Comparison of ENCODE assay signal across 21 cellular contexts in genomic region chr3:7874116-7874515, GRCh38.
"Had no signal": no experiment of that assay in that cellular context is flagged by ENCODE, and none has a peak within 500 bp of the region (broad histone marks: within the 10 kb centered on the region; RNA-seq: fewer than 3 reads in every experiment).

No MANE protein-coding gene starts in this region.

- ATAC-seq: esophagus mucosa had no signal

- H3K4me3 ChIP-seq: breast epithelium, dorsolateral prefrontal cortex, lung, ovary, sigmoid colon, spleen, stomach, testis, upper lobe of left lung had no signal

- H3K27ac Mint-ChIP-seq: activated B cell treated with CpG ODN at 0.5 μM for 24 hours; activated CD4-positive, alpha-beta T cell treated with anti-CD3 and anti-CD28 coated beads, Interleukin-2, amount 10 ng/mL, durations not matched to agents 24 days and 14 days; endodermal cell had no signal

- H3K4me1 Mint-ChIP-seq: activated B cell treated with CpG ODN at 0.5 μM for 24 hours had no signal

- H3K27me3 Mint-ChIP-seq: activated B cell treated with CpG ODN at 0.5 μM for 24 hours; activated CD4-positive, alpha-beta T cell treated with anti-CD3 and anti-CD28 coated beads, Interleukin-2, amount 10 ng/mL, durations not matched to agents 24 days and 14 days; activated naive CD8-positive, alpha-beta T cell had no signal

- H3K4me3 Mint-ChIP-seq: activated B cell treated with CpG ODN at 0.5 μM for 24 hours; activated CD4-positive, alpha-beta T cell treated with anti-CD3 and anti-CD28 coated beads, Interleukin-2, amount 10 ng/mL, durations not matched to agents 24 days and 14 days; activated naive CD8-positive, alpha-beta T cell; endodermal cell; neural crest cell had no signal

- H3K9me3 Mint-ChIP-seq: activated B cell treated with CpG ODN at 0.5 μM for 24 hours, endodermal cell had no signal

- DNase-seq: activated B cell treated with CpG ODN at 0.5 μM for 24 hours; activated CD4-positive, alpha-beta T cell treated with anti-CD3 and anti-CD28 coated beads, Interleukin-2, amount 10 ng/mL, durations not matched to agents 24 days and 14 days; activated CD8-positive, alpha-beta memory T cell treated with anti-CD3 and anti-CD28 coated beads, Interleukin-2, amount 50 U/mL, for 48 hours; activated gamma-delta T cell treated with Interleukin-2 at 50 U/mL for 16 hours; amygdala; dorsolateral prefrontal cortex; endodermal cell; foreskin fibroblast; head of caudate nucleus; ovary; sigmoid colon; spleen; stomach; T-helper 2 cell; testis; upper lobe of left lung had no signal
